In the genomic region with DNA sequence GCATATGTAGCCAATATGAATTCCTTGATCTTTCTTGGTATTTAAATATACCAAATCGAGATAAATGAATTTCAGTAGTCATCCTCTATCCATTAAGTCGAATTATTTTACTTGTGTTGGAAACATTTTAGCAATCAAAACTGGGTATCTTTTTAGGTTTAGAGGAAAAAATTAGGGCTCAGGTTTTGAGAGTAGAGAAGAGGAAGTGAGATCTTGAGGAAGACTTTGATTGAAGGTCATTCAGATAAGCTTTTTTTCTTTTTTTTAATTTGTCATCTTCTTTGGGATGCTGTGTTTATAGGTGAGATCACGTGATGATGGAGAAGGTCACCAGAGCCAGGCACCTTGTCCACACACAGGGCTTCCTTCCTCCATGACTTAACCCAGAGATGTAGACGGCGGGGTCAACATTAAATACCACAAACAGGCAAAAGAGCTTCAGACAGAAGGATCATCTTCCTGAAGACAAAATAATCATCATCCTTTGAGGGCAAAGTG, we compare ENCODE assay signal across 24 cellular contexts.
DNase-seq lines count a peak whose midpoint lies in the region; ATAC-seq, FAIRE-seq and TF ChIP-seq lines count a peak whose summit lies in the region.
"Had no signal": no experiment of that assay in that cellular context is flagged by ENCODE, and none has a peak within 500 bp of the region (broad histone marks: within the 10 kb centered on the region; RNA-seq: fewer than 3 reads in every experiment).

No MANE protein-coding gene starts in this region.

- H3K27ac Mint-ChIP-seq in activated CD4-positive, alpha-beta T cell treated with anti-CD3 and anti-CD28 coated beads, Interleukin-2, amount 10 ng/mL, durations not matched to agents 24 days and 14 days, result peak overlapping the region; percentile 34
- H3K27ac Mint-ChIP-seq in stimulated activated naive CD8-positive, alpha-beta T cell treated with anti-CD3 and anti-CD28 coated beads, Interleukin-15, amount 100 ng/mL, for 72 hours, result peak overlapping the region; percentile 45 to 77
- peak overlapping the region; percentile 94 for H3K27ac Mint-ChIP-seq in glutamatergic neuron (ENCODE audit: unreplicated experiment)
- H3K27ac Mint-ChIP-seq: B cell; CD14-positive monocyte; CD4-positive, alpha-beta T cell had no signal

- no peak for TF ChIP-seq POLR2A in GM12878 (IDR thresholded peaks at IDR 0.05; ENCODE audit: low read depth, low read length)

- H2AFZ ChIP-seq in GM12878 (ENCODE audit: control insufficient read depth, low read depth, low read length), result no peak overlapping the region
- H2AFZ ChIP-seq: GM23248 had no signal

- intact Hi-C loops in activated CD4-positive, alpha-beta T cell treated with anti-CD3 and anti-CD28 coated beads, Interleukin-2, amount 10 ng/mL, durations not matched to agents 24 days and 14 days (cut with micrococcal nuclease), result no loop called here
- intact Hi-C loops in GM12878 (cut with micrococcal nuclease; ENCODE audit: unreplicated experiment), result loop anchor here (2.0 to 5.0 kb wide), 2 partner anchors 55 to 241 kb away; no protein-coding TSS in a partner anchor

- H3K4me1 ChIP-seq in GM12878 (ENCODE audit: control insufficient read depth, insufficient read depth, low read length), result peaks cover 4% of the 10 kb centered on the region; the same call in 1 of the 2 replicates

- CTCF ChIA-PET in GM12878 (lab: Yijun Ruan, JAX), result interaction anchor here (0.9 to 2.4 kb wide), 6 partner anchors 10 to 241 kb away, joined by 3 to 19 read pairs (median 4); no protein-coding TSS in a partner anchor

- TF ChIP-seq RAD21 in GM12878 (IDR thresholded peaks at IDR 0.05; ENCODE audit: insufficient read depth, low read depth, low read length), result no peak

- ATAC-seq in stimulated activated naive CD8-positive, alpha-beta T cell treated with anti-CD3 and anti-CD28 coated beads, Interleukin-15, amount 100 ng/mL, for 72 hours, result no peak
- ATAC-seq in stimulated activated naive CD8-positive, alpha-beta T cell treated with anti-CD3 and anti-CD28 coated beads, Interleukin-15, Interleukin-2, amounts not matched to agents 100 U/mL and 50 U/mL, for 24 hours, result no peak
- no peak for ATAC-seq in GM12878
- ATAC-seq: HCT116 had no signal

- no peaks in the 10 kb centered on the region for H3K27me3 ChIP-seq in GM12878 (replicated peaks in 1 of 2; ENCODE audit: control insufficient read depth in 2 of 2, insufficient read depth in 2 of 2, low read length in 1 of 2)
- H3K27me3 ChIP-seq: BLaER1 treated with 17β-estradiol and CSF1 and Interleukin-3, amounts not matched to agents 10 nM and 100 nM had no signal

- in situ Hi-C loops in GM12878 (cut with MboI), result no loop called here

- WGBS in GM12878 (ENCODE audit: insufficient coverage, insufficient replicate concordance, low lambda C conversion rate, missing lambda C conversion rate), result 20% methylated on average over 5 of the region's 5 CpGs

- no peak overlapping the region for H3K4me2 ChIP-seq in GM12878 (ENCODE audit: control insufficient read depth, insufficient read depth)
- H3K4me2 ChIP-seq: BLaER1 treated with 17β-estradiol and CSF1 and Interleukin-3, amounts not matched to agents 10 nM and 100 nM had no signal

- H3K36me3 ChIP-seq in GM12878 (ENCODE audit: control insufficient read depth in 2 of 2, insufficient read depth in 2 of 2, low read length in 1 of 2), result no peaks in the 10 kb centered on the region
- H3K36me3 ChIP-seq: BLaER1 treated with 17β-estradiol and CSF1 and Interleukin-3, amounts not matched to agents 10 nM and 100 nM had no signal

- POLR2A ChIA-PET in GM12878 (lab: Charles Lee), result interaction anchor here (0.5 to 1.0 kb wide), 2 partner anchors 230 to 681 kb away, joined by 3 to 4 read pairs; no protein-coding TSS in a partner anchor

- no peaks in the 10 kb centered on the region for H3K79me2 ChIP-seq in GM12878 (ENCODE audit: control insufficient read depth, insufficient read depth, low read length)

- no peak overlapping the region for H3K4me3 ChIP-seq in GM12878
- H3K4me3 ChIP-seq: BLaER1 treated with 17β-estradiol and CSF1 and Interleukin-3, amounts not matched to agents 10 nM and 100 nM; GM23248 had no signal

- no TSS peak for BruUV-seq in GM12878 (replicated peaks; lab: Mats Ljungman, UMichigan)

- peaks cover 20% of the 10 kb centered on the region for H3K9me3 Mint-ChIP-seq in activated CD4-positive, alpha-beta T cell treated with anti-CD3 and anti-CD28 coated beads, Interleukin-2, amount 10 ng/mL, durations not matched to agents 24 days and 14 days
- H3K9me3 Mint-ChIP-seq in stimulated activated naive CD8-positive, alpha-beta T cell treated with anti-CD3 and anti-CD28 coated beads, Interleukin-15, amount 100 ng/mL, for 72 hours, result peaks cover 14 to 19% of the 10 kb centered on the region in 2 donors
- H3K9me3 Mint-ChIP-seq in glutamatergic neuron (ENCODE audit: unreplicated experiment), result peaks cover 24% of the 10 kb centered on the region
- H3K9me3 Mint-ChIP-seq: CD4-positive, alpha-beta T cell had no signal

- H4K20me1 ChIP-seq in GM12878 (ENCODE audit: control insufficient read depth, insufficient read depth), result no peaks in the 10 kb centered on the region
- H4K20me1 ChIP-seq: BLaER1 treated with 17β-estradiol and CSF1 and Interleukin-3, amounts not matched to agents 10 nM and 100 nM had no signal

- TF ChIP-seq EP300 in GM12878 (IDR thresholded peaks at IDR 0.05; ENCODE audit: borderline replicate concordance in 1 of 2, control insufficient read depth in 1 of 2, low read depth in 2 of 2, low read length in 2 of 2), result 0 out of 4 replicates have a peak, but pooled peaks of 1 of the 2 experiments have one; percentile 27

- H3K27me3 Mint-ChIP-seq in activated CD4-positive, alpha-beta T cell treated with anti-CD3 and anti-CD28 coated beads, Interleukin-2, amount 10 ng/mL, durations not matched to agents 24 days and 14 days, result no peaks in the 10 kb centered on the region
- H3K27me3 Mint-ChIP-seq in stimulated activated naive CD8-positive, alpha-beta T cell treated with anti-CD3 and anti-CD28 coated beads, Interleukin-15, amount 100 ng/mL, for 72 hours, result no peaks in the 10 kb centered on the region
- peaks cover 14% of the 10 kb centered on the region for H3K27me3 Mint-ChIP-seq in glutamatergic neuron (ENCODE audit: unreplicated experiment)
- H3K27me3 Mint-ChIP-seq: B cell; CD4-positive, alpha-beta T cell; CD8-positive, alpha-beta memory T cell had no signal

- no peak overlapping the region for H3K27ac ChIP-seq in GM12878 (ENCODE audit: control insufficient read depth, insufficient read depth)
- H3K27ac ChIP-seq: 22Rv1; BLaER1 treated with 17β-estradiol and CSF1 and Interleukin-3, amounts not matched to agents 10 nM and 100 nM; GM23248 had no signal

- RAD21 ChIA-PET in GM12878 (lab: Charles Lee; ENCODE audit: unreplicated experiment), result interaction anchor here (1.4 to 2.8 kb wide), 3 partner anchors 22 to 58 kb away, joined by 3 to 9 read pairs (median 4); no protein-coding TSS in a partner anchor

- no peak overlapping the region for H3K9ac ChIP-seq in GM12878 (ENCODE audit: control insufficient read depth, insufficient read depth, low read length)
- H3K9ac ChIP-seq: BLaER1 treated with 17β-estradiol and CSF1 and Interleukin-3, amounts not matched to agents 10 nM and 100 nM; GM23248 had no signal

- H3K4me1 Mint-ChIP-seq in activated CD4-positive, alpha-beta T cell treated with anti-CD3 and anti-CD28 coated beads, Interleukin-2, amount 10 ng/mL, durations not matched to agents 24 days and 14 days, result peaks cover 43% of the 10 kb centered on the region
- H3K4me1 Mint-ChIP-seq in stimulated activated naive CD8-positive, alpha-beta T cell treated with anti-CD3 and anti-CD28 coated beads, Interleukin-15, amount 100 ng/mL, for 72 hours, result peaks cover 56% of the 10 kb centered on the region
- H3K4me1 Mint-ChIP-seq in glutamatergic neuron (ENCODE audit: low read depth, unreplicated experiment), result peaks cover 58% of the 10 kb centered on the region
- H3K4me1 Mint-ChIP-seq: B cell had no signal

- no peak for TF ChIP-seq CTCF in GM12878 (IDR thresholded peaks at IDR 0.05 in 2 of 3, conservative IDR thresholded peaks at IDR 0.05 in 1 of 3; ENCODE audit: control insufficient read depth in 2 of 3, extremely low read depth in 1 of 3, insufficient read depth in 1 of 3, low read depth in 3 of 3, low read length in 3 of 3)
- TF ChIP-seq CTCF in glutamatergic neuron (IDR thresholded peaks at IDR 0.05; ENCODE audit: partially characterized antibody, unreplicated experiment), result no peak

- FAIRE-seq in GM12878 (lab: Jason Lieb, UNC), result no peak
- FAIRE-seq: A204.1, D721Med, GM19239, H1 had no signal

- H3K4me3 Mint-ChIP-seq in activated CD4-positive, alpha-beta T cell treated with anti-CD3 and anti-CD28 coated beads, Interleukin-2, amount 10 ng/mL, durations not matched to agents 24 days and 14 days, result peak overlapping the region; percentile 8
- H3K4me3 Mint-ChIP-seq in stimulated activated naive CD8-positive, alpha-beta T cell treated with anti-CD3 and anti-CD28 coated beads, Interleukin-15, amount 100 ng/mL, for 72 hours, result no peak overlapping the region
- peak overlapping the region; percentile 56 for H3K4me3 Mint-ChIP-seq in glutamatergic neuron (ENCODE audit: unreplicated experiment)
- H3K4me3 Mint-ChIP-seq: B cell; CD14-positive monocyte; CD4-positive, alpha-beta T cell; CD8-positive, alpha-beta memory T cell had no signal

- no peaks in the 10 kb centered on the region; the same call in 2 of the 3 replicates for H3K9me3 ChIP-seq in GM12878 (replicated peaks; ENCODE audit: control insufficient read depth, insufficient read depth, low read length)
- H3K9me3 ChIP-seq: BLaER1 treated with 17β-estradiol and CSF1 and Interleukin-3, amounts not matched to agents 10 nM and 100 nM had no signal

- SMC1A ChIA-PET in GM12878 (lab: Charles Lee; ENCODE audit: uncharacterized antibody, unreplicated experiment), result interaction anchor here (0.6 to 2.5 kb wide), 20 partner anchors 10 to 384 kb away, joined by 3 to 17 read pairs (median 3); no protein-coding TSS in a partner anchor

- H3K36me3 Mint-ChIP-seq in activated CD4-positive, alpha-beta T cell treated with anti-CD3 and anti-CD28 coated beads, Interleukin-2, amount 10 ng/mL, durations not matched to agents 24 days and 14 days (ENCODE audit: low read depth), result peaks cover 24% of the 10 kb centered on the region
- H3K36me3 Mint-ChIP-seq in glutamatergic neuron (ENCODE audit: unreplicated experiment), result peaks cover 4% of the 10 kb centered on the region
- H3K36me3 Mint-ChIP-seq: CD14-positive monocyte had no signal

- DNase-seq in activated CD4-positive, alpha-beta T cell treated with anti-CD3 and anti-CD28 coated beads, Interleukin-2, amount 10 ng/mL, durations not matched to agents 24 days and 14 days, result peak; percentile 42
- no peak for DNase-seq in activated CD4-positive, alpha-beta T cell treated with anti-CD3 and anti-CD28 coated beads, Interleukin-2, amount 50 U/mL, for 48 hours
- DNase-seq in stimulated activated naive CD8-positive, alpha-beta T cell treated with anti-CD3 and anti-CD28 coated beads, Interleukin-15, amount 100 ng/mL, for 72 hours, result no peak
- no peak for DNase-seq in stimulated activated naive CD8-positive, alpha-beta T cell treated with anti-CD3 and anti-CD28 coated beads, Interleukin-15, Interleukin-2, amounts not matched to agents 100 U/mL and 50 U/mL, for 24 hours
- DNase-seq in GM12878 (ENCODE audit: low read depth, low spot score) (no peak), glutamatergic neuron (no peak), NCI-H146 (lab: John Stamatoyannopoulos, UW) (no peak), NCI-H510A (lab: John Stamatoyannopoulos, UW) (no peak)
- DNase-seq: CD4-positive, alpha-beta T cell; CD8-positive, alpha-beta memory T cell; DMS79; EL; GDM1; GM23248; H7 had no signal

Comparison
In these comparisons a context has a peak if more than half of its experiments do, and no peak if none do; other contexts are left out.
1. H3K27ac Mint-ChIP-seq: peak in every context shown above with its lines; median percentile 94 in glutamatergic neuron; 61 in stimulated activated naive CD8-positive, alpha-beta T cell treated with anti-CD3 and anti-CD28 coated beads, Interleukin-15, amount 100 ng/mL, for 72 hours; 34 in activated CD4-positive, alpha-beta T cell treated with anti-CD3 and anti-CD28 coated beads, Interleukin-2, amount 10 ng/mL, durations not matched to agents 24 days and 14 days.
2. H3K4me3 Mint-ChIP-seq: peak in activated CD4-positive, alpha-beta T cell treated with anti-CD3 and anti-CD28 coated beads, Interleukin-2, amount 10 ng/mL, durations not matched to agents 24 days and 14 days (single experiment) and glutamatergic neuron (single experiment); none in stimulated activated naive CD8-positive, alpha-beta T cell treated with anti-CD3 and anti-CD28 coated beads, Interleukin-15, amount 100 ng/mL, for 72 hours (0 of 2).